15 cellular contexts compared by ENCODE assay signal in genomic region chr12:67697443-67697842, GRCh38. TPM values are rescaled to one million over a fixed set of nuclear protein-coding genes. Genes with fewer than 3 reads are reported as not detected.
DNase-seq lines count a peak whose midpoint lies in the region; ATAC-seq and TF ChIP-seq lines count a peak whose summit lies in the region.
"Had no signal": no experiment of that assay in that cellular context is flagged by ENCODE, and none has a peak within 500 bp of the region (broad histone marks: within the 10 kb centered on the region; RNA-seq: fewer than 3 reads in every experiment).

No MANE protein-coding gene starts in this region.

- H3K36me3 Mint-ChIP-seq in activated naive CD8-positive, alpha-beta T cell treated with anti-CD3 and anti-CD28 coated beads, Interleukin-2, amount 10 ng/mL, durations not matched to agents 7 days and 5 days = peaks cover 6% of the 10 kb centered on the region
- peaks cover 8% of the 10 kb centered on the region for H3K36me3 Mint-ChIP-seq in activated naive CD8-positive, alpha-beta T cell treated with anti-CD3 and anti-CD28 coated beads for 36 hours
- H3K36me3 Mint-ChIP-seq in osteocyte (ENCODE audit: unreplicated experiment) = no peaks in the 10 kb centered on the region

- peak; percentile 6 for ATAC-seq in activated naive CD8-positive, alpha-beta T cell treated with anti-CD3 and anti-CD28 coated beads, Interleukin-2, amount 10 ng/mL, durations not matched to agents 7 days and 5 days (ENCODE audit: low read depth)
- no peak for ATAC-seq in HG02623 (IDR thresholded peaks at IDR 0.05; ENCODE audit: unreplicated experiment)
- ATAC-seq: left colon had no signal

- WGBS in adrenal gland, 4 donors = 85 to 92% (median 88%) methylated on average over 2 of the region's 2 CpGs

- peaks cover 5% of the 10 kb centered on the region for H3K9me3 Mint-ChIP-seq in activated naive CD8-positive, alpha-beta T cell treated with anti-CD3 and anti-CD28 coated beads, Interleukin-2, amount 10 ng/mL, durations not matched to agents 7 days and 5 days
- H3K9me3 Mint-ChIP-seq in activated naive CD8-positive, alpha-beta T cell treated with anti-CD3 and anti-CD28 coated beads for 36 hours = peaks cover 3% of the 10 kb centered on the region
- no peaks in the 10 kb centered on the region for H3K9me3 Mint-ChIP-seq in osteocyte (ENCODE audit: unreplicated experiment)

- no peaks in the 10 kb centered on the region for H3K27me3 ChIP-seq in adrenal gland
- H3K27me3 ChIP-seq: suprapubic skin had no signal

- H3K36me3 ChIP-seq in adrenal gland (replicated peaks in 1 of 2) = no peaks in the 10 kb centered on the region
- H3K36me3 ChIP-seq: suprapubic skin had no signal

- POLR2A ChIA-PET in activated naive CD8-positive, alpha-beta T cell treated with anti-CD3 and anti-CD28 coated beads, Interleukin-2, amount 10 ng/mL, durations not matched to agents 7 days and 5 days (lab: Charles Lee) = no interaction called here

- H3K4me1 ChIP-seq in adrenal gland (replicated peaks in 1 of 2) = no peaks in the 10 kb centered on the region
- H3K4me1 ChIP-seq: suprapubic skin had no signal

- no peaks in the 10 kb centered on the region for H3K27me3 Mint-ChIP-seq in activated naive CD8-positive, alpha-beta T cell treated with anti-CD3 and anti-CD28 coated beads, Interleukin-2, amount 10 ng/mL, durations not matched to agents 7 days and 5 days
- no peaks in the 10 kb centered on the region for H3K27me3 Mint-ChIP-seq in activated naive CD8-positive, alpha-beta T cell treated with anti-CD3 and anti-CD28 coated beads for 36 hours
- no peaks in the 10 kb centered on the region for H3K27me3 Mint-ChIP-seq in osteocyte (ENCODE audit: unreplicated experiment)

- TF ChIP-seq CTCF in osteocyte (IDR thresholded peaks at IDR 0.05) (no peak), adrenal gland (IDR thresholded peaks at IDR 0.05) (no peak)

- intact Hi-C loops in adrenal gland (cut with DNase I) = no loop called here

- H3K4me1 Mint-ChIP-seq in activated naive CD8-positive, alpha-beta T cell treated with anti-CD3 and anti-CD28 coated beads, Interleukin-2, amount 10 ng/mL, durations not matched to agents 7 days and 5 days = peaks cover 60% of the 10 kb centered on the region
- H3K4me1 Mint-ChIP-seq in activated naive CD8-positive, alpha-beta T cell treated with anti-CD3 and anti-CD28 coated beads for 36 hours = peaks cover 57% of the 10 kb centered on the region
- peaks cover 38% of the 10 kb centered on the region for H3K4me1 Mint-ChIP-seq in osteocyte (ENCODE audit: unreplicated experiment)

- DNase-seq in activated naive CD8-positive, alpha-beta T cell treated with anti-CD3 and anti-CD28 coated beads, Interleukin-2, amount 10 ng/mL, durations not matched to agents 7 days and 5 days = no peak
- DNase-seq in activated naive CD8-positive, alpha-beta T cell treated with anti-CD3 and anti-CD28 coated beads for 36 hours = no peak
- peak; percentile 81 for DNase-seq in RPMI7951 (ENCODE audit: low read depth)
- peak; percentile 72 for DNase-seq in central memory CD4-positive, alpha-beta T cell
- DNase-seq in osteocyte (ENCODE audit: extremely low spot score, unreplicated experiment) = no peak
- no peak for DNase-seq in NCI-H1694 (lab: John Stamatoyannopoulos, UW)
- DNase-seq in adrenal gland = no peak
- DNase-seq: activated CD8-positive, alpha-beta memory T cell treated with anti-CD3 and anti-CD28 coated beads for 24 hours; activated naive CD4-positive, alpha-beta T cell treated with Interleukin-2 at 50 U/mL for 16 hours; Kasumi-1; left colon; NCI-H510A treated with DMSO at 0.1 percent for 48 hours had no signal

- H3K4me3 Mint-ChIP-seq in activated naive CD8-positive, alpha-beta T cell treated with anti-CD3 and anti-CD28 coated beads, Interleukin-2, amount 10 ng/mL, durations not matched to agents 7 days and 5 days = peak overlapping the region; percentile 64
- no peak overlapping the region for H3K4me3 Mint-ChIP-seq in activated naive CD8-positive, alpha-beta T cell treated with anti-CD3 and anti-CD28 coated beads for 36 hours
- no peak overlapping the region for H3K4me3 Mint-ChIP-seq in osteocyte (ENCODE audit: unreplicated experiment)

- H3K9me3 ChIP-seq in adrenal gland (replicated peaks in 1 of 3) = no peaks in the 10 kb centered on the region
- H3K9me3 ChIP-seq: suprapubic skin had no signal

- peak overlapping the region; percentile 76 for H3K27ac Mint-ChIP-seq in activated naive CD8-positive, alpha-beta T cell treated with anti-CD3 and anti-CD28 coated beads, Interleukin-2, amount 10 ng/mL, durations not matched to agents 7 days and 5 days
- H3K27ac Mint-ChIP-seq in activated naive CD8-positive, alpha-beta T cell treated with anti-CD3 and anti-CD28 coated beads for 36 hours = no peak overlapping the region
- peak overlapping the region; percentile 94 for H3K27ac Mint-ChIP-seq in osteocyte (ENCODE audit: unreplicated experiment)

- no peak overlapping the region for H3K27ac ChIP-seq in adrenal gland
- H3K27ac ChIP-seq: epithelial cell of prostate, suprapubic skin had no signal

- no peak overlapping the region for H3K4me3 ChIP-seq in adrenal gland
- H3K4me3 ChIP-seq: suprapubic skin had no signal

- TF ChIP-seq POLR2A in adrenal gland (IDR thresholded peaks at IDR 0.05) = no peak

RNA-seq across cellular contexts. Expression of gene DYRK2, which starts 48.9 kb away (rescaled TPM):
- total RNA-seq in activated naive CD8-positive, alpha-beta T cell treated with anti-CD3 and anti-CD28 coated beads, Interleukin-2, amount 10 ng/mL, durations not matched to agents 7 days and 5 days = 100 to 1,000 TPM; 108 to 109 TPM
- 10 to 100 TPM; 29.6 to 33.0 TPM for total RNA-seq in activated naive CD8-positive, alpha-beta T cell treated with anti-CD3 and anti-CD28 coated beads for 36 hours
- total RNA-seq in RPMI7951 (2014; rRNA removed; shearing (Covaris generic)) = 24.1 and 24.5 TPM in 2 replicates
- total RNA-seq in osteocyte (24.7 and 28.9 TPM in 2 replicates), adrenal gland (10 to 100 TPM in 6 of 8 donors, 1 to 10 TPM in 2; 8.2 to 22.4 (median 16.6) TPM)
- polyA plus RNA-seq in adrenal gland = 1 to 10 TPM; 2.8 to 7.9 (median 6.3) TPM

Comparison
In these comparisons a context has a peak if more than half of its experiments do, and no peak if none do; other contexts are left out.
1. DNase-seq: peak in RPMI7951 (single experiment) and central memory CD4-positive, alpha-beta T cell (single experiment); none in activated naive CD8-positive, alpha-beta T cell treated with anti-CD3 and anti-CD28 coated beads, Interleukin-2, amount 10 ng/mL, durations not matched to agents 7 days and 5 days (single experiment), activated naive CD8-positive, alpha-beta T cell treated with anti-CD3 and anti-CD28 coated beads for 36 hours (single experiment), osteocyte (single experiment), NCI-H1694 (single experiment) and adrenal gland (0 of 7).